In genomic region chr20:62880147-62880934, GRCh38 we compare ENCODE assay signal across 32 cellular contexts.
"Had no signal": no experiment of that assay in that cellular context is flagged by ENCODE, and none has a peak within 500 bp of the region (broad histone marks: within the 10 kb centered on the region; RNA-seq: fewer than 3 reads in every experiment).

No MANE protein-coding gene starts in this region.

- H3K4me1 ChIP-seq: parathyroid adenoma, prostate gland had no signal

- H3K27ac ChIP-seq: neutrophil, ovary, parathyroid adenoma, prostate gland, right atrium auricular region, skin epidermis, spleen, suprapubic skin, tibial artery, transverse colon, upper lobe of right lung, uterus had no signal

- H3K27me3 ChIP-seq: ovary, right atrium auricular region, spleen, suprapubic skin, testis, tibial artery, transverse colon, upper lobe of right lung, uterus had no signal

- DNase-seq: naive thymus-derived CD8-positive, alpha-beta T cell; nephron progenitor cell; nucleus accumbens; ovary; retina; spleen; stimulated activated CD4-positive, alpha-beta T cell treated with anti-CD3 and anti-CD28 coated beads, Interleukin-12 subunit alpha, Interleukin-12 subunit beta, amount 100 ng/mL, for 4 hours; stimulated activated CD4-positive, alpha-beta T cell treated with anti-CD3 and anti-CD28 coated beads, Interleukin-1b, Interleukin-23, amount 100 ng/mL, for 48 hours; stimulated activated CD4-positive, alpha-beta T cell treated with anti-CD3 and anti-CD28 coated beads, Interleukin-4, amount 100 ng/mL, for 1 hour; stimulated activated CD4-positive, alpha-beta T cell treated with anti-CD3 and anti-CD28 coated beads, Interleukin-4, amount 100 ng/mL, for 4 hours; stimulated activated CD8-positive, alpha-beta memory T cell treated with anti-CD3 and anti-CD28 coated beads, Interleukin-4, amount 100 ng/mL, for 48 hours; stimulated activated naive CD4-positive, alpha-beta T cell; stimulated activated naive CD8-positive, alpha-beta T cell treated with anti-CD3 and anti-CD28 coated beads, Interleukin-15, amount 100 ng/mL, for 72 hours; stimulated activated naive CD8-positive, alpha-beta T cell treated with anti-CD3 and anti-CD28 coated beads, Interleukin-15, Interleukin-2, amounts not matched to agents 100 U/mL and 50 U/mL, for 24 hours; substantia nigra; testis; tibial artery; transverse colon; upper lobe of right lung; uterus had no signal

- H3K36me3 ChIP-seq: ovary, uterus had no signal

- H3K27me3 Mint-ChIP-seq: naive thymus-derived CD8-positive, alpha-beta T cell; natural killer cell treated with Interleukin-12 subunit alpha and Interleukin-12 subunit beta and Interleukin-15 and Interleukin-18, amount 100 ng/mL, for 72 hours; stimulated activated memory B cell treated with anti-CD40 and anti-IgM and Interleukin-4, amounts not matched to agents 10 μg/mL and 1 μg/mL and 100 μg/mL, for 72 hours; stimulated activated naive CD8-positive, alpha-beta T cell treated with anti-CD3 and anti-CD28 coated beads, Interleukin-15, amount 100 ng/mL, for 72 hours had no signal

- H3K9ac ChIP-seq: parathyroid adenoma had no signal

- H3K4me3 Mint-ChIP-seq: naive thymus-derived CD8-positive, alpha-beta T cell; natural killer cell treated with Interleukin-12 subunit alpha and Interleukin-12 subunit beta and Interleukin-15 and Interleukin-18, amount 100 ng/mL, for 72 hours; nephron progenitor cell; neural crest cell; stimulated activated memory B cell treated with anti-CD40 and anti-IgM and Interleukin-4, amounts not matched to agents 10 μg/mL and 1 μg/mL and 100 μg/mL, for 72 hours; stimulated activated naive CD8-positive, alpha-beta T cell treated with anti-CD3 and anti-CD28 coated beads, Interleukin-15, amount 100 ng/mL, for 72 hours; type B pancreatic cell had no signal

- H3K9me3 Mint-ChIP-seq: naive thymus-derived CD8-positive, alpha-beta T cell; natural killer cell treated with Interleukin-12 subunit alpha and Interleukin-12 subunit beta and Interleukin-15 and Interleukin-18, amount 100 ng/mL, for 72 hours; nephron progenitor cell; neural crest cell; stimulated activated memory B cell treated with anti-CD40 and anti-IgM and Interleukin-4, amounts not matched to agents 10 μg/mL and 1 μg/mL and 100 μg/mL, for 72 hours; stimulated activated naive CD8-positive, alpha-beta T cell treated with anti-CD3 and anti-CD28 coated beads, Interleukin-15, amount 100 ng/mL, for 72 hours; type B pancreatic cell had no signal

- H3K9me3 ChIP-seq: neutrophil, ovary, prostate gland, right atrium auricular region, spleen, suprapubic skin, testis, tibial artery, transverse colon, upper lobe of right lung, uterus had no signal

- H3K4me3 ChIP-seq: ovary, prostate gland, right atrium auricular region, skin epidermis, smooth muscle cell, suprapubic skin, tibial artery, transverse colon, upper lobe of right lung, uterus had no signal

- ATAC-seq: naive thymus-derived CD8-positive, alpha-beta T cell; natural killer cell treated with Interleukin-12 subunit alpha and Interleukin-12 subunit beta and Interleukin-15 and Interleukin-18, amount 100 ng/mL, for 72 hours; sciatic nerve; stimulated activated memory B cell treated with anti-CD40 and anti-IgM and Interleukin-4, amounts not matched to agents 10 μg/mL and 1 μg/mL and 100 μg/mL, for 72 hours; stimulated activated naive CD8-positive, alpha-beta T cell treated with anti-CD3 and anti-CD28 coated beads, Interleukin-15, amount 100 ng/mL, for 72 hours; stimulated activated naive CD8-positive, alpha-beta T cell treated with anti-CD3 and anti-CD28 coated beads, Interleukin-15, Interleukin-2, amounts not matched to agents 100 U/mL and 50 U/mL, for 24 hours; upper lobe of right lung had no signal

- H3K27ac Mint-ChIP-seq: natural killer cell treated with Interleukin-12 subunit alpha and Interleukin-12 subunit beta and Interleukin-15 and Interleukin-18, amount 100 ng/mL, for 72 hours; nephron progenitor cell; stimulated activated memory B cell treated with anti-CD40 and anti-IgM and Interleukin-4, amounts not matched to agents 10 μg/mL and 1 μg/mL and 100 μg/mL, for 72 hours; stimulated activated naive CD8-positive, alpha-beta T cell treated with anti-CD3 and anti-CD28 coated beads, Interleukin-15, amount 100 ng/mL, for 72 hours; type B pancreatic cell had no signal
